Comparison of ENCODE assay signal across 21 cellular contexts in genomic region chr4:76732246-76732645, GRCh38.
DNase-seq lines count a peak whose midpoint lies in the region; ATAC-seq and TF ChIP-seq lines count a peak whose summit lies in the region.
"Had no signal": no experiment of that assay in that cellular context is flagged by ENCODE, and none has a peak within 500 bp of the region (broad histone marks: within the 10 kb centered on the region; RNA-seq: fewer than 3 reads in every experiment).

No MANE protein-coding gene starts in this region.

- no peaks in the 10 kb centered on the region for H3K27me3 Mint-ChIP-seq in endothelial cell (ENCODE audit: unreplicated experiment)
- no peaks in the 10 kb centered on the region for H3K27me3 Mint-ChIP-seq in glutamatergic neuron (ENCODE audit: unreplicated experiment)

- H3K4me3 Mint-ChIP-seq in endothelial cell (ENCODE audit: unreplicated experiment) (no peak overlapping the region), glutamatergic neuron (ENCODE audit: unreplicated experiment) (no peak overlapping the region)
- no peak overlapping the region for H3K4me3 Mint-ChIP-seq in stimulated activated effector memory CD8-positive, alpha-beta T cell treated with anti-CD3 and anti-CD28 coated beads, Interleukin-12 subunit alpha, Interleukin-12 subunit beta, amount 100 ng/mL, for 72 hours
- H3K4me3 Mint-ChIP-seq: CD4-positive, CD25-positive, alpha-beta regulatory T cell had no signal

- H3K27ac Mint-ChIP-seq in endothelial cell (ENCODE audit: unreplicated experiment) (peak overlapping the region; percentile 73), glutamatergic neuron (ENCODE audit: unreplicated experiment) (no peak overlapping the region)
- no peak overlapping the region for H3K27ac Mint-ChIP-seq in stimulated activated effector memory CD8-positive, alpha-beta T cell treated with anti-CD3 and anti-CD28 coated beads, Interleukin-12 subunit alpha, Interleukin-12 subunit beta, amount 100 ng/mL, for 72 hours
- H3K27ac Mint-ChIP-seq: CD4-positive, CD25-positive, alpha-beta regulatory T cell had no signal

- DNase-seq in DMS 273 (lab: John Stamatoyannopoulos, UW; ENCODE audit: unreplicated experiment) (peak; percentile 17), DMS 273 treated with DMSO at 0.1 percent for 48 hours (lab: John Stamatoyannopoulos, UW) (no peak), WERI-Rb-1 (peak; percentile 25), endothelial cell (ENCODE audit: low spot score) (no peak), glutamatergic neuron (no peak), NCI-H345 treated with DMSO at 0.1 percent for 48 hours (lab: John Stamatoyannopoulos, UW; ENCODE audit: unreplicated experiment) (no peak)
- no peak for DNase-seq in stimulated activated effector memory CD8-positive, alpha-beta T cell treated with anti-CD3 and anti-CD28 coated beads, Interleukin-12 subunit alpha, Interleukin-12 subunit beta, amount 100 ng/mL, for 72 hours (ENCODE audit: low spot score in 2 of 2)
- DNase-seq: CD4-positive, CD25-positive, alpha-beta regulatory T cell; COR-L47; DMS53; EL; GOT3; NCI-H1417 treated with DMSO at 0.1 percent for 48 hours; NCI-H2029; NCI-H2171; NCI-H446 treated with DMSO at 0.1 percent for 48 hours; NK-92 treated with Interleukin-12 subunit alpha and Interleukin-12 subunit beta, amount 100 ng/mL, for 24 hours had no signal

- no peaks in the 10 kb centered on the region for H3K27me3 ChIP-seq in WERI-Rb-1 (ENCODE audit: insufficient read depth, low read depth, severe bottlenecking)

- no peaks in the 10 kb centered on the region for H3K9me3 Mint-ChIP-seq in endothelial cell (ENCODE audit: unreplicated experiment)
- no peaks in the 10 kb centered on the region for H3K9me3 Mint-ChIP-seq in stimulated activated effector memory CD8-positive, alpha-beta T cell treated with anti-CD3 and anti-CD28 coated beads, Interleukin-12 subunit alpha, Interleukin-12 subunit beta, amount 100 ng/mL, for 72 hours
- H3K9me3 Mint-ChIP-seq in glutamatergic neuron (ENCODE audit: unreplicated experiment): no peaks in the 10 kb centered on the region

- no peak overlapping the region for H3K4me3 ChIP-seq in WERI-Rb-1 (ENCODE audit: low read depth, low read length)

- H3K4me1 Mint-ChIP-seq in endothelial cell (ENCODE audit: unreplicated experiment): peaks cover 26% of the 10 kb centered on the region
- no peaks in the 10 kb centered on the region for H3K4me1 Mint-ChIP-seq in stimulated activated effector memory CD8-positive, alpha-beta T cell treated with anti-CD3 and anti-CD28 coated beads, Interleukin-12 subunit alpha, Interleukin-12 subunit beta, amount 100 ng/mL, for 72 hours
- peaks cover 7% of the 10 kb centered on the region for H3K4me1 Mint-ChIP-seq in glutamatergic neuron (ENCODE audit: low read depth, unreplicated experiment)
- H3K4me1 Mint-ChIP-seq: CD4-positive, CD25-positive, alpha-beta regulatory T cell had no signal

- no peak for TF ChIP-seq CTCF in WERI-Rb-1 (IDR thresholded peaks at IDR 0.05; ENCODE audit: low read depth, low read length)
- TF ChIP-seq CTCF in endothelial cell (IDR thresholded peaks at IDR 0.05; ENCODE audit: unreplicated experiment): no peak
- TF ChIP-seq CTCF in glutamatergic neuron (IDR thresholded peaks at IDR 0.05; ENCODE audit: partially characterized antibody, unreplicated experiment): no peak

- H3K36me3 ChIP-seq in WERI-Rb-1: peaks cover 19% of the 10 kb centered on the region

- H3K9me3 ChIP-seq in WERI-Rb-1 (ENCODE audit: severe bottlenecking): no peaks in the 10 kb centered on the region

- H3K36me3 Mint-ChIP-seq in endothelial cell (ENCODE audit: low read depth, unreplicated experiment) (no peaks in the 10 kb centered on the region), glutamatergic neuron (ENCODE audit: unreplicated experiment) (no peaks in the 10 kb centered on the region)
- H3K36me3 Mint-ChIP-seq in stimulated activated effector memory CD8-positive, alpha-beta T cell treated with anti-CD3 and anti-CD28 coated beads, Interleukin-12 subunit alpha, Interleukin-12 subunit beta, amount 100 ng/mL, for 72 hours: no peaks in the 10 kb centered on the region
- H3K36me3 Mint-ChIP-seq: CD4-positive, CD25-positive, alpha-beta regulatory T cell had no signal

- ATAC-seq in stimulated activated effector memory CD8-positive, alpha-beta T cell treated with anti-CD3 and anti-CD28 coated beads, Interleukin-12 subunit alpha, Interleukin-12 subunit beta, amount 100 ng/mL, for 72 hours: peak; percentile 33
- ATAC-seq in GM21515 (IDR thresholded peaks at IDR 0.05; ENCODE audit: unreplicated experiment): no peak
- ATAC-seq: Right ventricle myocardium inferior had no signal

- peak overlapping the region; percentile 28; the same call in 1 of the 2 replicates for H3K27ac ChIP-seq in WERI-Rb-1
- H3K27ac ChIP-seq: 22Rv1, KMS-11 had no signal

Comparison
In these comparisons a context has a peak if more than half of its experiments do, and no peak if none do; other contexts are left out.
1. DNase-seq: peak in DMS 273 (single experiment) and WERI-Rb-1 (single experiment); none in DMS 273 treated with DMSO at 0.1 percent for 48 hours (single experiment), endothelial cell (single experiment), stimulated activated effector memory CD8-positive, alpha-beta T cell treated with anti-CD3 and anti-CD28 coated beads, Interleukin-12 subunit alpha, Interleukin-12 subunit beta, amount 100 ng/mL, for 72 hours (0 of 2), glutamatergic neuron (single experiment) and NCI-H345 treated with DMSO at 0.1 percent for 48 hours (single experiment).